18 cellular contexts compared by ENCODE assay signal in the genomic region with DNA sequence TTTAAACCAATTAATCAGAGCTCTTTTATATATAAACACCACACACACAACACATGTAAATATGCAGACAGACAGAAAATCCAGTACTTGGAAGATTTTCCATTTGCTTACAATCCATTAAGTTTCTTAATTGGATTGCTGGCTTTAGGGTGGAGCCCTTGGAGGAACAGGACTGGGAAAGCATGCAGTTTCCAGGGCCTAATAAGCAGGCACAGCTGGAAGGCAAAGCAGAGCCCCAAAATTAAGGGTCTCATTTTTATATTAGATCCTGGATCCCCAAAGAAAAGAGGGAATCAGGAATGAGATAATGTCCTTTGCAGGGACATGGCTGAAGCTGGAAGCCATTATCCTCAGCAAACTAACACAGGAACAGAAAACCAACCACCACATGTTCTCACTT. TPM values are rescaled to one million over a fixed set of nuclear protein-coding genes. Genes with fewer than 3 reads are reported as not detected.
A peak's percentile ranks its signal among the peaks of the same experiment; 100 is the strongest.
DNase-seq lines count a peak whose midpoint lies in the region; TF ChIP-seq lines count a peak whose summit lies in the region.
"Had no signal": no experiment of that assay in that cellular context is flagged by ENCODE, and none has a peak within 500 bp of the region (broad histone marks: within the 10 kb centered on the region; RNA-seq: fewer than 3 reads in every experiment).

No MANE protein-coding gene starts in this region.

- no peak overlapping the region for H3K4ac ChIP-seq in mesendoderm (ENCODE audit: low read depth, low read length)

- H3K4me1 ChIP-seq in mesendoderm (ENCODE audit: control insufficient read depth, low read depth, low read length) = no peaks in the 10 kb centered on the region

- peaks cover 24% of the 10 kb centered on the region for H3K9me3 ChIP-seq in WERI-Rb-1 (ENCODE audit: severe bottlenecking)

- no peak overlapping the region for H3K56ac ChIP-seq in mesendoderm (ENCODE audit: low read length)

- no peak overlapping the region for H2BK120ac ChIP-seq in mesendoderm (ENCODE audit: low read depth, low read length)

- H3K27ac ChIP-seq in WERI-Rb-1 (no peak overlapping the region), mesendoderm (ENCODE audit: low read depth, low read length) (no peak overlapping the region)
- H3K27ac ChIP-seq: 22Rv1, A549, C4-2B had no signal

- H3K79me2 ChIP-seq in mesendoderm (ENCODE audit: control insufficient read depth, insufficient read depth, low read length) = no peaks in the 10 kb centered on the region

- no peak overlapping the region for H2AK5ac ChIP-seq in mesendoderm (ENCODE audit: low read length)

- H4K8ac ChIP-seq in mesendoderm (ENCODE audit: low read depth, low read length) = no peak overlapping the region

- H2BK5ac ChIP-seq in mesendoderm (ENCODE audit: low read length) = no peak overlapping the region

- H3K4me3 ChIP-seq in WERI-Rb-1 (ENCODE audit: low read depth, low read length) (no peak overlapping the region), mesendoderm (ENCODE audit: low read length) (no peak overlapping the region)
- H3K4me3 ChIP-seq: A549 had no signal

- DNase-seq in DMS53 (lab: John Stamatoyannopoulos, UW) (peak; percentile 3), DMS53 treated with DMSO at 0.1 percent for 48 hours (lab: John Stamatoyannopoulos, UW; ENCODE audit: unreplicated experiment) (no peak), NCI-H69 (lab: John Stamatoyannopoulos, UW) (peak; percentile 9), WERI-Rb-1 (peak; percentile 32), mesendoderm (peak; percentile 22), NCI-H2081 (lab: John Stamatoyannopoulos, UW) (no peak), LoVo (ENCODE audit: low spot score) (no peak)
- DNase-seq in activated CD8-positive, alpha-beta memory T cell treated with anti-CD3 and anti-CD28 coated beads, Interleukin-2, amount 50 U/mL, for 4 hours = no peak
- DNase-seq: AML-193; CD4-positive, alpha-beta T cell; DMS79 treated with DMSO at 0.1 percent for 48 hours; GF-D8; GOT3; H7; HFFc6 had no signal

- H3K79me1 ChIP-seq in mesendoderm (ENCODE audit: low read length) = no peaks in the 10 kb centered on the region

- H3K36me3 ChIP-seq in WERI-Rb-1 (no peaks in the 10 kb centered on the region), mesendoderm (ENCODE audit: control insufficient read depth, insufficient read depth, low read length) (no peaks in the 10 kb centered on the region)

- no peak overlapping the region for H3K18ac ChIP-seq in mesendoderm (ENCODE audit: low read length)

- no peak for TF ChIP-seq CTCF in WERI-Rb-1 (IDR thresholded peaks at IDR 0.05; ENCODE audit: low read depth, low read length)

- H3K9ac ChIP-seq in mesendoderm (ENCODE audit: low read length) = no peak overlapping the region

- no peaks in the 10 kb centered on the region for H3K27me3 ChIP-seq in WERI-Rb-1 (ENCODE audit: insufficient read depth, low read depth, severe bottlenecking)
- H3K27me3 ChIP-seq in mesendoderm (ENCODE audit: insufficient read depth, low read length, poor library complexity) = no peaks in the 10 kb centered on the region

- H3K23ac ChIP-seq in mesendoderm (ENCODE audit: low read length) = no peak overlapping the region

- H4K5ac ChIP-seq in mesendoderm (ENCODE audit: low read length) = no peak overlapping the region

- H3K4me2 ChIP-seq in mesendoderm (ENCODE audit: low read length) = no peak overlapping the region
- H3K4me2 ChIP-seq: A549 had no signal

- H2BK15ac ChIP-seq in mesendoderm (replicated peaks; ENCODE audit: low read depth) = no peak overlapping the region

RNA-seq across cellular contexts. Expression of a gene that starts 13.1 kb away (rescaled TPM):
- polyA plus RNA-seq in mesendoderm (2013, experiment 1 of 2) = 48.0 TPM
- polyA plus RNA-seq in mesendoderm (2013, experiment 2 of 2) = 46.3 TPM

Comparison
In these comparisons a context has a peak if more than half of its experiments do, and no peak if none do; other contexts are left out.
1. DNase-seq: peak in DMS53 (single experiment), NCI-H69 (single experiment), WERI-Rb-1 (single experiment) and mesendoderm (single experiment); none in DMS53 treated with DMSO at 0.1 percent for 48 hours (single experiment), NCI-H2081 (0 of 2), activated CD8-positive, alpha-beta memory T cell treated with anti-CD3 and anti-CD28 coated beads, Interleukin-2, amount 50 U/mL, for 4 hours (single experiment) and LoVo (single experiment).